5 cellular contexts compared by ENCODE assay signal in the genomic region with DNA sequence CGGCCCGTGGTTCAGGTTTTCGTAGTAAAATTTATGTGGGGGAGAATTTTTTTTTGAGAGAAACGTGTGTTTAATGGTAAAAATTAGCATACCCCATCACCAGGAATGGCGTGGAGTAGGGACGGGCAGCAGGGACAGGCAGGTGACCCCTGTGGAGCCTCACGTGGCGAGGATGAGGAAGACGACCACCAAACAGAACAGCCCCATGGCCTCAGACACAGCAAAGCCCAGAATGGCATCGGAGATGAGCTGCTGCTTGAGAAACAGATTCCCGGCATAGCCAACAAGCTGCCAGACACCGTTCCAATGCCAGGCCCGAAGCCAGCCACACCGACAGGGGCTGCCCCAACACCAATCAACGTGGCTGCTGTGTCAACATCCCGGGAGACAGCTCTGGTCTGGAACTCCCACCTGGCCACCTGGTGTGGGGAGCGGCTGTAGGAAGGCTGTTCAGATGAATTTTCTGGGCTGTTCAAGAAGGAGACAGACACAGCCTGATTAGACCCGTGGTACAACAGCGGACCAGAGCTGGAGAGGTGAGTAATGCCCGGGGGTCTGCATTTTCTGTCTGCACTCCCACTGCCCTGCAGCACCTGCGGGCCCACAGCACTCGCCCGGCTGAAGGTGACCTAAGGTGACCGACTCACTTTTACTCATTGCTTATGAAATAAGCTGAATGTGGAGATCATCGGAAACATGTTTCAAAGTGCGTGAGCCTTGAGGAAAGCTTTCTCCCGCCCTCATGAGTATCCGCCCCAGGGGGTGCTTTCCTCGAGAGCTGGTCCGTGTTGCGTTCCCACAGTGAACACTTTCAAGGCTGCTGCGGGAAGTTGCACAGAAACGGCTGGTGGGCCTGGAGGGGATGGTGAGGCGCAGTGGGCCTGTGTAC.
"Had no signal": no experiment of that assay in that cellular context is flagged by ENCODE, and none has a peak within 500 bp of the region (broad histone marks: within the 10 kb centered on the region; RNA-seq: fewer than 3 reads in every experiment).

No MANE protein-coding gene starts in this region.

- H3K4me1 ChIP-seq: colonic mucosa, transverse colon had no signal

- H3K27me3 ChIP-seq: colonic mucosa, hepatocyte had no signal

- FAIRE-seq: keratinocyte had no signal

- H3K27ac ChIP-seq: body of pancreas, colonic mucosa, hepatocyte, transverse colon had no signal

- H3K36me3 ChIP-seq: colonic mucosa, transverse colon had no signal

- H3K9me3 ChIP-seq: body of pancreas, colonic mucosa, transverse colon had no signal

- H3K4me3 ChIP-seq: body of pancreas, colonic mucosa, hepatocyte, transverse colon had no signal
